In genomic region chr14:99549684-99550083, GRCh38 we compare ENCODE assay signal across 1 cellular context.
TF ChIP-seq lines count a peak whose summit lies in the region.

No MANE protein-coding gene starts in this region.

TF ChIP-seq in A549, 52 proteins besides CTCF, POLR2A, EP300 and RAD21 (continued from another document):
- TF ChIP-seq ATOH8 (CRISPR knock-in tag; IDR thresholded peaks at IDR 0.05; ENCODE audit: low read depth) (no peak), ZNF302 (CRISPR knock-in tag; IDR thresholded peaks at IDR 0.05) (no peak)
